In genomic region chr19:43662487-43662886, GRCh38 we compare ENCODE assay signal across 7 cellular contexts. TPM values are rescaled to one million over a fixed set of nuclear protein-coding genes. Genes with fewer than 3 reads are reported as not detected.
DNase-seq lines count a peak whose midpoint lies in the region; ATAC-seq and TF ChIP-seq lines count a peak whose summit lies in the region.
"Had no signal": no experiment of that assay in that cellular context is flagged by ENCODE, and none has a peak within 500 bp of the region (broad histone marks: within the 10 kb centered on the region; RNA-seq: fewer than 3 reads in every experiment).

No MANE protein-coding gene starts in this region.

- H3K9me3 ChIP-seq in mucosa of descending colon: peaks cover 4% of the 10 kb centered on the region

- H3K36me3 ChIP-seq in mucosa of descending colon (ENCODE audit: low read depth): peaks cover 3% of the 10 kb centered on the region

- no peaks in the 10 kb centered on the region for H3K4me1 ChIP-seq in mucosa of descending colon (ENCODE audit: low read depth)

- H3K4me3 ChIP-seq in mucosa of descending colon: no peak overlapping the region

- TF ChIP-seq CTCF in mucosa of descending colon (IDR thresholded peaks at IDR 0.05): no peak

- CTCF ChIA-PET in HEK293T (lab: Yijun Ruan, JAX): interaction anchor here (0.6 to 1.3 kb wide), 11 partner anchors 9 to 851 kb away, joined by 3 to 7 read pairs (median 3); no protein-coding TSS in a partner anchor

- POLR2A ChIA-PET in HEK293T (lab: Yijun Ruan, JAX): interaction anchor here (1.1 kb wide), 1 partner anchor 66 kb away, joined by 3 read pairs; the partner anchor contains the start of gene ZNF576

- ATAC-seq in mucosa of descending colon (peak; percentile 17), HG03159 (IDR thresholded peaks at IDR 0.05; ENCODE audit: unreplicated experiment) (no peak), HG02798 (IDR thresholded peaks at IDR 0.05; ENCODE audit: poor library complexity, unreplicated experiment) (no peak)
- ATAC-seq: Right ventricle myocardium inferior had no signal

- intact Hi-C loops in mucosa of descending colon (cut with DNase I, micrococcal nuclease): no loop called here

- peak; percentile 42 for DNase-seq in HEK293T (ENCODE audit: extremely low spot score)
- DNase-seq in amniotic epithelial cell (ENCODE audit: low read depth): peak; percentile 17
- no peak for DNase-seq in mucosa of descending colon
- no peak for DNase-seq in central memory CD4-positive, alpha-beta T cell

TF ChIP-seq in HEK293T, 16 proteins besides CTCF, POLR2A, EP300 and RAD21:
- TF ChIP-seq PKNOX1 (IDR thresholded peaks at IDR 0.05) (no peak), ZNF384 (IDR thresholded peaks at IDR 0.05) (peak; percentile 92), HDGF (IDR thresholded peaks at IDR 0.05; ENCODE audit: borderline replicate concordance) (no peak), CTBP1 (IDR thresholded peaks at IDR 0.05; ENCODE audit: borderline replicate concordance) (no peak), ELF4 (IDR thresholded peaks at IDR 0.05) (no peak), SUZ12 (IDR thresholded peaks at IDR 0.05) (no peak), NFRKB (IDR thresholded peaks at IDR 0.05) (no peak), L3MBTL2 (conservative IDR thresholded peaks at IDR 0.05) (no peak)

RNA-seq across cellular contexts. Expression of gene PLAUR, which starts 7.5 kb away (rescaled TPM):
- total RNA-seq in mucosa of descending colon: 100 to 1,000 TPM in 1 of 3 donors, 10 to 100 TPM in 2; 62.0 to 100 (median 75.1) TPM

RNA-seq across cellular contexts. Expression of gene CADM4, which starts 22.8 kb away (rescaled TPM):
- total RNA-seq in mucosa of descending colon: 10 to 100 TPM in 1 of 3 donors, 1 to 10 TPM in 2; 1.2 to 26.2 (median 3.4) TPM

RNA-seq across cellular contexts. Expression of gene ZNF428, which starts 43.1 kb away (rescaled TPM):
- total RNA-seq in mucosa of descending colon: 10 to 100 TPM; 13.6 to 40.2 (median 19.4) TPM

RNA-seq across cellular contexts. Expression of gene SRRM5, which starts 50.6 kb away (rescaled TPM):
- under 1 TPM; 0.14 to 0.63 (median 0.41) TPM for total RNA-seq in mucosa of descending colon

RNA-seq across cellular contexts. Expression of gene IRGC, which starts 53.4 kb away (rescaled TPM):
- not detected for total RNA-seq in mucosa of descending colon
- total RNA-seq: Right ventricle myocardium inferior had no signal

Comparison
In these comparisons a context has a peak if more than half of its experiments do, and no peak if none do; other contexts are left out.
1. DNase-seq: peak in HEK293T (single experiment) and amniotic epithelial cell (single experiment); none in mucosa of descending colon (0 of 3) and central memory CD4-positive, alpha-beta T cell (single experiment).